In the genomic region with DNA sequence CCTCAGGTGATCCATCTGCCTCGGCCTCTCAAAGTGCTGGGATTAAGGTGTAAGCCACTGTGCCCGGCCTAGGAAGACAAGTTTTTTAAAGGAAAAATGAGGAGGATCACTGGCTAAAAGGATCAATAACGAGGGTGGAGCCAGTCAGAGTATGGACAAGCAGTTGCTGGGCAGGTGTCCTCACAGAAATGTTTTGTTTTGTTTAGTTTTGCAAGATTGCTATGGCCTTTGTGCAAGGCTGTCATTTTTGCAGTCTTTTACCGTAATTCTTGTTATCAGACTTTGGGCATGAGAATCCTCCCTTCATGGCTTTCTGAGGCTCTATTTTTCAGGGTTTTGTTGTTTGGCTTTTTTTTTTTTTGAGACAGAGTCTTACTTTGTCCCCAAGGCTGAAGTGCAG, we compare ENCODE assay signal across 1 cellular context.
TF ChIP-seq lines count a peak whose summit lies in the region.

No MANE protein-coding gene starts in this region.

TF ChIP-seq in liver, 16 proteins besides CTCF, POLR2A, EP300 and RAD21:
- TF ChIP-seq, protein P1, sequence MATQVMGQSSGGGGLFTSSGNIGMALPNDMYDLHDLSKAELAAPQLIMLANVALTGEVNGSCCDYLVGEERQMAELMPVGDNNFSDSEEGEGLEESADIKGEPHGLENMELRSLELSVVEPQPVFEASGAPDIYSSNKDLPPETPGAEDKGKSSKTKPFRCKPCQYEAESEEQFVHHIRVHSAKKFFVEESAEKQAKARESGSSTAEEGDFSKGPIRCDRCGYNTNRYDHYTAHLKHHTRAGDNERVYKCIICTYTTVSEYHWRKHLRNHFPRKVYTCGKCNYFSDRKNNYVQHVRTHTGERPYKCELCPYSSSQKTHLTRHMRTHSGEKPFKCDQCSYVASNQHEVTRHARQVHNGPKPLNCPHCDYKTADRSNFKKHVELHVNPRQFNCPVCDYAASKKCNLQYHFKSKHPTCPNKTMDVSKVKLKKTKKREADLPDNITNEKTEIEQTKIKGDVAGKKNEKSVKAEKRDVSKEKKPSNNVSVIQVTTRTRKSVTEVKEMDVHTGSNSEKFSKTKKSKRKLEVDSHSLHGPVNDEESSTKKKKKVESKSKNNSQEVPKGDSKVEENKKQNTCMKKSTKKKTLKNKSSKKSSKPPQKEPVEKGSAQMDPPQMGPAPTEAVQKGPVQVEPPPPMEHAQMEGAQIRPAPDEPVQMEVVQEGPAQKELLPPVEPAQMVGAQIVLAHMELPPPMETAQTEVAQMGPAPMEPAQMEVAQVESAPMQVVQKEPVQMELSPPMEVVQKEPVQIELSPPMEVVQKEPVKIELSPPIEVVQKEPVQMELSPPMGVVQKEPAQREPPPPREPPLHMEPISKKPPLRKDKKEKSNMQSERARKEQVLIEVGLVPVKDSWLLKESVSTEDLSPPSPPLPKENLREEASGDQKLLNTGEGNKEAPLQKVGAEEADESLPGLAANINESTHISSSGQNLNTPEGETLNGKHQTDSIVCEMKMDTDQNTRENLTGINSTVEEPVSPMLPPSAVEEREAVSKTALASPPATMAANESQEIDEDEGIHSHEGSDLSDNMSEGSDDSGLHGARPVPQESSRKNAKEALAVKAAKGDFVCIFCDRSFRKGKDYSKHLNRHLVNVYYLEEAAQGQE (IDR thresholded peaks at IDR 0.05): no peak
- TF ChIP-seq HNF4A (conservative IDR thresholded peaks at IDR 0.05): peak; percentile 71 to 74
- no peak for TF ChIP-seq GABPA (IDR thresholded peaks at IDR 0.05 in 1 of 2, conservative IDR thresholded peaks at IDR 0.05 in 1 of 2)
- no peak for TF ChIP-seq JUND (IDR thresholded peaks at IDR 0.05)
- no peak for TF ChIP-seq FOXA2 (IDR thresholded peaks at IDR 0.05)
- TF ChIP-seq, protein P2, sequence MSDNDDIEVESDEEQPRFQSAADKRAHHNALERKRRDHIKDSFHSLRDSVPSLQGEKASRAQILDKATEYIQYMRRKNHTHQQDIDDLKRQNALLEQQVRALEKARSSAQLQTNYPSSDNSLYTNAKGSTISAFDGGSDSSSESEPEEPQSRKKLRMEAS (IDR thresholded peaks at IDR 0.05): peak; percentile 38
- no peak for TF ChIP-seq NR2F2 (IDR thresholded peaks at IDR 0.05)
- no peak for TF ChIP-seq FOXA1 (IDR thresholded peaks at IDR 0.05)
- TF ChIP-seq HNF4G (IDR thresholded peaks at IDR 0.05): peak; percentile 38
- TF ChIP-seq SP1 (IDR thresholded peaks at IDR 0.05): peak; percentile 64
- no peak for TF ChIP-seq TAF1 (conservative IDR thresholded peaks at IDR 0.05)
- no peak for TF ChIP-seq EGR1 (IDR thresholded peaks at IDR 0.05; ENCODE audit: low read depth in 2 of 2)
- peak; percentile 85 for TF ChIP-seq YY1 (IDR thresholded peaks at IDR 0.05)
- peak; percentile 43 to 67 for TF ChIP-seq RXRA (IDR thresholded peaks at IDR 0.05)
